25 cellular contexts compared by ENCODE assay signal in the genomic region with DNA sequence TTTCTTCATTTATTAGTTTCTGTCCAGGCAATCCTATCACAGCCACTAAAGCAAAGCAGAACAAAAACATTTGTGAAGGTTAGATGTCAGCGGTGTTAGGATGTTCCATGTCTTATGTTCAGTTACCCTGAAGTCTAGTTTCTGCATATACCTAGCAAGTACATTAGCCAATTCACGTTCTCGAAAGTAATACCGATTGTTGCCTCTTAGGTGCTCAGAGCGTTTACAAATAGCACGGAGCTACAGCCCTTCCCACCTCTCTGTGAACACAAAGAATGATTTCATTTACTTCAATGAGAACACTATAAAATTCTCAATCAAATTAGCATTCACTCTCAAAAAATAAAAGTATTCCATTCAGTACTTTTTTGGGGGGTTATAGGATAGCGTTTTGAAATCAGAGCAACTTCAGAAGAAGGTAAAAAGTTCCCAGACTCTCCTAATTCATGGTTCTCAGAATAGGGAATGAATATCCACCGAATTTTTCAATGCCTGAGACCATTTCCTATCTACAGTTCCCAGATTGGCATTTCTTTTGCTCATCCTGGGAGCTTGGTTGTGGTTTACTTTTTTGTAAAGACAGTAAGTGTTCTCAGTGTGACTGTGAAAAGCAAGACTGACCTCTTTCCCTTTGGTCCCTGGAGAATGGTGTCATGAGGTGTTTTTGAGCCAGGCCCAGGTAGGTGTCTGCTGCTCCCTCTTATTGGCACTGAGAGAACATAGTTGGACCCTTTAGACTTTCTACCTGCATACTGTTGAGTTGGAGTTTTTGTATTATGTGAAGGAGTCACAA.
DNase-seq lines count a peak whose midpoint lies in the region; ATAC-seq and TF ChIP-seq lines count a peak whose summit lies in the region.
"Had no signal": no experiment of that assay in that cellular context is flagged by ENCODE, and none has a peak within 500 bp of the region (broad histone marks: within the 10 kb centered on the region; RNA-seq: fewer than 3 reads in every experiment).

No MANE protein-coding gene starts in this region.

- no peak for TF ChIP-seq CTCF in endothelial cell (IDR thresholded peaks at IDR 0.05; ENCODE audit: unreplicated experiment)

- H3K27me3 Mint-ChIP-seq in activated naive CD4-positive, alpha-beta T cell treated with anti-CD3 and anti-CD28 coated beads, Interleukin-2, amount 50 U/mL, for 24 hours: no peaks in the 10 kb centered on the region
- H3K27me3 Mint-ChIP-seq in memory B cell (no peaks in the 10 kb centered on the region), endothelial cell (ENCODE audit: unreplicated experiment) (peaks cover 2% of the 10 kb centered on the region)
- H3K27me3 Mint-ChIP-seq: brain; CD4-positive, alpha-beta T cell; IgD-negative memory B cell had no signal

- H3K36me3 Mint-ChIP-seq in activated naive CD4-positive, alpha-beta T cell treated with anti-CD3 and anti-CD28 coated beads, Interleukin-2, amount 50 U/mL, for 24 hours: peaks cover 3% of the 10 kb centered on the region
- H3K36me3 Mint-ChIP-seq in activated naive CD4-positive, alpha-beta T cell treated with anti-CD3 and anti-CD28 coated beads, Interleukin-2, amount 50 U/mL, for 72 hours: peaks cover 0 to 6% of the 10 kb centered on the region in 2 donors
- peaks cover 5% of the 10 kb centered on the region for H3K36me3 Mint-ChIP-seq in memory B cell
- H3K36me3 Mint-ChIP-seq in endothelial cell (ENCODE audit: low read depth, unreplicated experiment): no peaks in the 10 kb centered on the region
- H3K36me3 Mint-ChIP-seq: brain had no signal

- DNase-seq in activated naive CD4-positive, alpha-beta T cell treated with anti-CD3 and anti-CD28 coated beads, Interleukin-2, amount 50 U/mL, for 72 hours (ENCODE audit: low spot score in 2 of 2): no peak
- no peak for DNase-seq in memory B cell (ENCODE audit: low spot score in 2 of 2)
- no peak for DNase-seq in AG08395 (ENCODE audit: low spot score)
- no peak for DNase-seq in epidermal melanocyte (ENCODE audit: insufficient read length, low spot score)
- no peak for DNase-seq in endothelial cell (ENCODE audit: low spot score)
- DNase-seq: activated CD4-positive, alpha-beta T cell treated with anti-CD3 and anti-CD28 coated beads for 4 hours; activated T-cell treated with anti-CD3 and anti-CD28 coated beads, Interleukin-2, amount 50 U/mL, for 1 hour; CD4-positive, alpha-beta T cell; dorsolateral prefrontal cortex; gastrocnemius medialis; kidney; NCI-H146; NCI-H2107; nucleus accumbens; RPMI8226; SJCRH30; stimulated activated CD4-positive, alpha-beta T cell treated with anti-CD3 and anti-CD28 coated beads, Interleukin-2, amount 100 ng/mL, for 48 hours; T-helper 9 cell; upper lobe of right lung had no signal

- peaks cover 7% of the 10 kb centered on the region for H3K4me1 Mint-ChIP-seq in activated naive CD4-positive, alpha-beta T cell treated with anti-CD3 and anti-CD28 coated beads, Interleukin-2, amount 50 U/mL, for 24 hours
- H3K4me1 Mint-ChIP-seq in memory B cell (peaks cover 11% of the 10 kb centered on the region), endothelial cell (ENCODE audit: unreplicated experiment) (peaks cover 3% of the 10 kb centered on the region)

- H3K27ac Mint-ChIP-seq in activated naive CD4-positive, alpha-beta T cell treated with anti-CD3 and anti-CD28 coated beads, Interleukin-2, amount 50 U/mL, for 24 hours: peak overlapping the region; percentile 12
- H3K27ac Mint-ChIP-seq in activated naive CD4-positive, alpha-beta T cell treated with anti-CD3 and anti-CD28 coated beads, Interleukin-2, amount 50 U/mL, for 72 hours: no peak overlapping the region
- H3K27ac Mint-ChIP-seq in memory B cell (peak overlapping the region; percentile 42), endothelial cell (ENCODE audit: unreplicated experiment) (no peak overlapping the region)
- H3K27ac Mint-ChIP-seq: CD4-positive, alpha-beta T cell had no signal

- no peaks in the 10 kb centered on the region for H3K9me3 Mint-ChIP-seq in activated naive CD4-positive, alpha-beta T cell treated with anti-CD3 and anti-CD28 coated beads, Interleukin-2, amount 50 U/mL, for 24 hours
- H3K9me3 Mint-ChIP-seq in activated naive CD4-positive, alpha-beta T cell treated with anti-CD3 and anti-CD28 coated beads, Interleukin-2, amount 50 U/mL, for 72 hours: no peaks in the 10 kb centered on the region
- H3K9me3 Mint-ChIP-seq in memory B cell (no peaks in the 10 kb centered on the region), endothelial cell (ENCODE audit: unreplicated experiment) (no peaks in the 10 kb centered on the region)
- H3K9me3 Mint-ChIP-seq: brain; CD4-positive, alpha-beta T cell; IgD-negative memory B cell had no signal

- ATAC-seq in activated naive CD4-positive, alpha-beta T cell treated with anti-CD3 and anti-CD28 coated beads, Interleukin-2, amount 50 U/mL, for 72 hours: no peak
- ATAC-seq in HG02759 (IDR thresholded peaks at IDR 0.05; ENCODE audit: unreplicated experiment) (peak; percentile 50), memory B cell (ENCODE audit: low read depth) (no peak), GM21529 (IDR thresholded peaks at IDR 0.05; ENCODE audit: unreplicated experiment) (no peak)
- ATAC-seq: gastrocnemius medialis, sciatic nerve had no signal

- no peak overlapping the region for H3K4me3 Mint-ChIP-seq in activated naive CD4-positive, alpha-beta T cell treated with anti-CD3 and anti-CD28 coated beads, Interleukin-2, amount 50 U/mL, for 24 hours
- no peak overlapping the region for H3K4me3 Mint-ChIP-seq in memory B cell
- H3K4me3 Mint-ChIP-seq in endothelial cell (ENCODE audit: unreplicated experiment): no peak overlapping the region
- H3K4me3 Mint-ChIP-seq: brain; CD4-positive, alpha-beta T cell; IgD-negative memory B cell had no signal

Comparison
In these comparisons a context has a peak if more than half of its experiments do, and no peak if none do; other contexts are left out.
1. H3K27ac Mint-ChIP-seq: peak in activated naive CD4-positive, alpha-beta T cell treated with anti-CD3 and anti-CD28 coated beads, Interleukin-2, amount 50 U/mL, for 24 hours (single experiment) and memory B cell (single experiment); none in activated naive CD4-positive, alpha-beta T cell treated with anti-CD3 and anti-CD28 coated beads, Interleukin-2, amount 50 U/mL, for 72 hours (0 of 2) and endothelial cell (single experiment).